7 cellular contexts compared by ENCODE assay signal in genomic region chr20:50766955-50767809, GRCh38. TPM values are rescaled to one million over a fixed set of nuclear protein-coding genes. Genes with fewer than 3 reads are reported as not detected.
DNase-seq lines count a peak whose midpoint lies in the region; ATAC-seq and TF ChIP-seq lines count a peak whose summit lies in the region.
"Not testable (repeated sequence)": the region's sequence is repeated elsewhere in the genome, so short reads cannot be mapped to it uniquely, and the experiment has no call there.

No MANE protein-coding gene starts in this region.

- peak; percentile 92 for ATAC-seq in WTC11
- ATAC-seq in right cardiac atrium, result peak; percentile 12 to 57
- ATAC-seq in mucosa of descending colon, result peak; percentile 29

- H4K20me1 ChIP-seq in GM23248 (ENCODE audit: insufficient read depth), result not testable (repeated sequence)

- H3K36me3 Mint-ChIP-seq in WTC11, result not testable (repeated sequence)

- TF ChIP-seq CTCF in WTC11 (IDR thresholded peaks at IDR 0.05); colonic mucosa (IDR thresholded peaks at IDR 0.05); mucosa of descending colon (IDR thresholded peaks at IDR 0.05); sigmoid colon (IDR thresholded peaks at IDR 0.05): not testable (repeated sequence)

- not testable (repeated sequence) for H3K9me3 ChIP-seq in GM23248 (ENCODE audit: low read depth); colonic mucosa; right cardiac atrium (ENCODE audit: control insufficient read depth, low read length); mucosa of descending colon; sigmoid colon

- H3K9me2 ChIP-seq in GM23248 (ENCODE audit: insufficient read depth), result not testable (repeated sequence)

- WGBS in GM23248 (ENCODE audit: low coverage in 1 of 2, low lambda C conversion rate in 2 of 2, missing lambda C conversion rate in 2 of 2), 2 experiments, result 57 to 58% methylated on average over 6 to 8 of the region's 10 CpGs
- 41% methylated on average over 8 of the region's 10 CpGs for WGBS in right cardiac atrium
- WGBS in sigmoid colon, 2 donors, result 72 to 78% methylated on average over 8 of the region's 10 CpGs

- not testable (repeated sequence) for H3K27ac ChIP-seq in GM23248; colonic mucosa; right cardiac atrium (ENCODE audit: low read length); sigmoid colon

- not testable (repeated sequence) for H3K27me3 ChIP-seq in GM23248 (replicated peaks; ENCODE audit: insufficient read depth); colonic mucosa; right cardiac atrium (ENCODE audit: control insufficient read depth, insufficient read depth); sigmoid colon

- DNase-seq in GM23248, result peak; percentile 26
- peak; percentile 91 for DNase-seq in NCI-H82 (lab: John Stamatoyannopoulos, UW)
- DNase-seq in WTC11 (ENCODE audit: low spot score); right cardiac atrium; mucosa of descending colon: not testable (repeated sequence)
- DNase-seq in colonic mucosa, result peak; percentile 10
- DNase-seq in sigmoid colon, result peak; percentile 35

- not testable (repeated sequence) for H3K4me2 ChIP-seq in GM23248 (ENCODE audit: unreplicated experiment)

- in situ Hi-C loops in GM23248 (cut with MboI), result not testable (repeated sequence)

- H3K4me3 Mint-ChIP-seq in WTC11, result peak overlapping the region; percentile 41

- H3K4me3 ChIP-seq in GM23248; colonic mucosa; right cardiac atrium (ENCODE audit: low read length); mucosa of descending colon; sigmoid colon: not testable (repeated sequence)

- not testable (repeated sequence) for H3F3A ChIP-seq in GM23248 (ENCODE audit: insufficient read depth)

- not testable (repeated sequence) for H3K79me2 ChIP-seq in GM23248 (ENCODE audit: insufficient read depth)

- CTCF ChIA-PET in WTC11 (lab: Charles Lee), result interaction anchor here (0.5 to 2.8 kb wide), 5 partner anchors 21 to 127 kb away, joined by 3 to 14 read pairs (median 3); no protein-coding TSS in a partner anchor

- H3K9me3 Mint-ChIP-seq in WTC11, result not testable (repeated sequence)

- H3K4me1 ChIP-seq in GM23248 (ENCODE audit: insufficient read depth) (peaks cover 11% of the 10 kb centered on the region), sigmoid colon (peaks cover 0 to 14% (median 13%) of the 10 kb centered on the region in 4 donors)
- H3K4me1 ChIP-seq in colonic mucosa; right cardiac atrium (ENCODE audit: control insufficient read depth, insufficient read depth, low read length); mucosa of descending colon (ENCODE audit: low read depth): not testable (repeated sequence)

- H3K27ac Mint-ChIP-seq in WTC11, result peak overlapping the region; percentile 33

- POLR2A ChIA-PET in WTC11 (lab: Charles Lee), result not testable (repeated sequence)

- not testable (repeated sequence) for TF ChIP-seq POLR2A in sigmoid colon (IDR thresholded peaks at IDR 0.05)

- H3K4me1 Mint-ChIP-seq in WTC11, result peaks cover 26% of the 10 kb centered on the region

- not testable (repeated sequence) for H2AFZ ChIP-seq in GM23248

- intact Hi-C loops in colonic mucosa (cut with DNase I); right cardiac atrium (cut with DNase I); mucosa of descending colon (cut with DNase I, micrococcal nuclease); sigmoid colon (cut with DNase I): not testable (repeated sequence)

- not testable (repeated sequence) for TF ChIP-seq EP300 in sigmoid colon (IDR thresholded peaks at IDR 0.05)

- H3K27me3 Mint-ChIP-seq in WTC11 (ENCODE audit: low read depth), result not testable (repeated sequence)

- not testable (repeated sequence) for H3K36me3 ChIP-seq in GM23248 (ENCODE audit: low read depth); colonic mucosa; mucosa of descending colon (ENCODE audit: low read depth); sigmoid colon

- not testable (repeated sequence) for H3K9ac ChIP-seq in GM23248; colonic mucosa (ENCODE audit: low read depth in 2 of 2, low read length in 2 of 2)

RNA-seq across cellular contexts. Expression of gene BCAS4, which starts 27.7 kb away (rescaled TPM):
- 12.6 and 17.7 TPM in 2 replicates for total RNA-seq in GM23248 (2014; rRNA removed; shearing (Covaris generic))
- polyA plus RNA-seq in GM23248 (2016; fragmentation: Nextera tagmentation; extraction: Ambion mirVana) (16.8 and 18.4 TPM in 2 replicates), right cardiac atrium (2.4 TPM), sigmoid colon (10 to 100 TPM in 1 of 3 donors, under 1 TPM in 2; 0.46 to 10.1 (median 0.60) TPM)
- total RNA-seq in WTC11 (2021) (25.8 to 31.0 TPM (median 29.8 TPM) in 3 replicates), colonic mucosa (1 to 10 TPM; 1.1 to 2.7 TPM), right cardiac atrium (1 to 10 TPM; 1.6 to 3.5 (median 2.2) TPM), mucosa of descending colon (1 to 10 TPM; 1.9 to 5.6 (median 2.9) TPM), sigmoid colon (1 to 10 TPM; 2.1 to 5.3 (median 4.4) TPM)

RNA-seq across cellular contexts. Expression of gene PARD6B, which starts 35.8 kb away (rescaled TPM):
- not detected in 2 replicates for total RNA-seq in GM23248 (2014; rRNA removed; shearing (Covaris generic))
- polyA plus RNA-seq in GM23248 (2016; fragmentation: Nextera tagmentation; extraction: Ambion mirVana), result 0.16 and 0.34 TPM in 2 replicates
- 29.6 to 38.0 TPM (median 37.5 TPM) in 3 replicates for total RNA-seq in WTC11 (2021)
- 10 to 100 TPM; 16.6 to 35.6 TPM for total RNA-seq in colonic mucosa
- total RNA-seq in right cardiac atrium, result 1 to 10 TPM; 2.5 to 5.2 (median 3.5) TPM
- polyA plus RNA-seq in right cardiac atrium, result 0.93 TPM
- total RNA-seq in mucosa of descending colon, result 10 to 100 TPM; 16.8 to 35.1 (median 29.2) TPM
- 1 to 10 TPM in 2 of 4 donors, under 1 TPM in 2; 0.83 to 1.8 (median 1.2) TPM for total RNA-seq in sigmoid colon
- 1 to 10 TPM; 2.4 to 5.1 (median 3.0) TPM for polyA plus RNA-seq in sigmoid colon

Comparison
In these comparisons a context has a peak if more than half of its experiments do, and no peak if none do; other contexts are left out.
1. ATAC-seq: peak in every context shown above with its lines; median percentile 92 in WTC11; 34 in right cardiac atrium; 29 in mucosa of descending colon.